1 cellular context compared by ENCODE assay signal in the genomic region with DNA sequence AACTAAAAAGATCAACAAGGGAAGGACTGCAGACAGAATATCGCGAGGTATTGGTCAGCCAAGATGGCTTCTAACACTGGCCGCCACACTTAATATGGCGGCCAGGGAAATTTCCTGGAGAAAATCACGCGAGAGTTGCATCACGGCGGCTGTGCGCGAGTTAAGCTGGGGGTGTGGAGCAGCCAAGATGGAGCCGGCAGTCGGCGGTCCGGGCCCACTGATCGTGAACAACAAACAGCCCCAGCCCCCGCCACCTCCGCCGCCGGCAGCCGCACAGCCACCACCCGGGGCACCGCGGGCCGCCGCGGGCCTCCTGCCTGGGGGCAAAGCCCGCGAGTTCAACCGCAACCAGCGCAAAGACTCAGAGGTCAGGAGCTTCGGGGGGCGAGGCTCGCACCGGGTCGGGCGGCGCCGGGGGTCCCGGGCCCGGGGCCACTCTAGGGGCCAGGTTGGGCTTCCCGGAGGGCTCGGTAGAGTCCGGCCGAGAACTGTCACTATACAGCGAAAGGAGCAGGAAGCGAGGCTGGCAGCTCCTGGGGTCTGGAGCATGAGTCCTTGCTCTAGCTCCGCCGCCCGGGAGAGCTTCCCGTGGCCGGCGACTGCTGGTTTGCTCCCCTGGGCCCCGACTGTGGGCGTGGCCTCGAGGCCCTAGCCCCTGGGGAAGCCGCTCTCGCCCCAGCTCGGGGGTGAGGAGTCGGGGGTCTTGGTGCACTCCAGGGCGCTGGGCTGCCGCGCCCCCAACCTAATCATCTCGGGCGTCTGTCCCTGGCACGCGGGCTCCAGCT.
TF ChIP-seq lines count a peak whose summit lies in the region.

A gene with protein sequence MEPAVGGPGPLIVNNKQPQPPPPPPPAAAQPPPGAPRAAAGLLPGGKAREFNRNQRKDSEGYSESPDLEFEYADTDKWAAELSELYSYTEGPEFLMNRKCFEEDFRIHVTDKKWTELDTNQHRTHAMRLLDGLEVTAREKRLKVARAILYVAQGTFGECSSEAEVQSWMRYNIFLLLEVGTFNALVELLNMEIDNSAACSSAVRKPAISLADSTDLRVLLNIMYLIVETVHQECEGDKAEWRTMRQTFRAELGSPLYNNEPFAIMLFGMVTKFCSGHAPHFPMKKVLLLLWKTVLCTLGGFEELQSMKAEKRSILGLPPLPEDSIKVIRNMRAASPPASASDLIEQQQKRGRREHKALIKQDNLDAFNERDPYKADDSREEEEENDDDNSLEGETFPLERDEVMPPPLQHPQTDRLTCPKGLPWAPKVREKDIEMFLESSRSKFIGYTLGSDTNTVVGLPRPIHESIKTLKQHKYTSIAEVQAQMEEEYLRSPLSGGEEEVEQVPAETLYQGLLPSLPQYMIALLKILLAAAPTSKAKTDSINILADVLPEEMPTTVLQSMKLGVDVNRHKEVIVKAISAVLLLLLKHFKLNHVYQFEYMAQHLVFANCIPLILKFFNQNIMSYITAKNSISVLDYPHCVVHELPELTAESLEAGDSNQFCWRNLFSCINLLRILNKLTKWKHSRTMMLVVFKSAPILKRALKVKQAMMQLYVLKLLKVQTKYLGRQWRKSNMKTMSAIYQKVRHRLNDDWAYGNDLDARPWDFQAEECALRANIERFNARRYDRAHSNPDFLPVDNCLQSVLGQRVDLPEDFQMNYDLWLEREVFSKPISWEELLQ (plus strand): TSS at position 174 of the 785 bp plus-strand sequence. CDS start 14 bp downstream, at position 188.

TF ChIP-seq in K562, 482 proteins besides CTCF, POLR2A, EP300 and RAD21 (continued from another document and continues in another):
- TF ChIP-seq, protein P1, sequence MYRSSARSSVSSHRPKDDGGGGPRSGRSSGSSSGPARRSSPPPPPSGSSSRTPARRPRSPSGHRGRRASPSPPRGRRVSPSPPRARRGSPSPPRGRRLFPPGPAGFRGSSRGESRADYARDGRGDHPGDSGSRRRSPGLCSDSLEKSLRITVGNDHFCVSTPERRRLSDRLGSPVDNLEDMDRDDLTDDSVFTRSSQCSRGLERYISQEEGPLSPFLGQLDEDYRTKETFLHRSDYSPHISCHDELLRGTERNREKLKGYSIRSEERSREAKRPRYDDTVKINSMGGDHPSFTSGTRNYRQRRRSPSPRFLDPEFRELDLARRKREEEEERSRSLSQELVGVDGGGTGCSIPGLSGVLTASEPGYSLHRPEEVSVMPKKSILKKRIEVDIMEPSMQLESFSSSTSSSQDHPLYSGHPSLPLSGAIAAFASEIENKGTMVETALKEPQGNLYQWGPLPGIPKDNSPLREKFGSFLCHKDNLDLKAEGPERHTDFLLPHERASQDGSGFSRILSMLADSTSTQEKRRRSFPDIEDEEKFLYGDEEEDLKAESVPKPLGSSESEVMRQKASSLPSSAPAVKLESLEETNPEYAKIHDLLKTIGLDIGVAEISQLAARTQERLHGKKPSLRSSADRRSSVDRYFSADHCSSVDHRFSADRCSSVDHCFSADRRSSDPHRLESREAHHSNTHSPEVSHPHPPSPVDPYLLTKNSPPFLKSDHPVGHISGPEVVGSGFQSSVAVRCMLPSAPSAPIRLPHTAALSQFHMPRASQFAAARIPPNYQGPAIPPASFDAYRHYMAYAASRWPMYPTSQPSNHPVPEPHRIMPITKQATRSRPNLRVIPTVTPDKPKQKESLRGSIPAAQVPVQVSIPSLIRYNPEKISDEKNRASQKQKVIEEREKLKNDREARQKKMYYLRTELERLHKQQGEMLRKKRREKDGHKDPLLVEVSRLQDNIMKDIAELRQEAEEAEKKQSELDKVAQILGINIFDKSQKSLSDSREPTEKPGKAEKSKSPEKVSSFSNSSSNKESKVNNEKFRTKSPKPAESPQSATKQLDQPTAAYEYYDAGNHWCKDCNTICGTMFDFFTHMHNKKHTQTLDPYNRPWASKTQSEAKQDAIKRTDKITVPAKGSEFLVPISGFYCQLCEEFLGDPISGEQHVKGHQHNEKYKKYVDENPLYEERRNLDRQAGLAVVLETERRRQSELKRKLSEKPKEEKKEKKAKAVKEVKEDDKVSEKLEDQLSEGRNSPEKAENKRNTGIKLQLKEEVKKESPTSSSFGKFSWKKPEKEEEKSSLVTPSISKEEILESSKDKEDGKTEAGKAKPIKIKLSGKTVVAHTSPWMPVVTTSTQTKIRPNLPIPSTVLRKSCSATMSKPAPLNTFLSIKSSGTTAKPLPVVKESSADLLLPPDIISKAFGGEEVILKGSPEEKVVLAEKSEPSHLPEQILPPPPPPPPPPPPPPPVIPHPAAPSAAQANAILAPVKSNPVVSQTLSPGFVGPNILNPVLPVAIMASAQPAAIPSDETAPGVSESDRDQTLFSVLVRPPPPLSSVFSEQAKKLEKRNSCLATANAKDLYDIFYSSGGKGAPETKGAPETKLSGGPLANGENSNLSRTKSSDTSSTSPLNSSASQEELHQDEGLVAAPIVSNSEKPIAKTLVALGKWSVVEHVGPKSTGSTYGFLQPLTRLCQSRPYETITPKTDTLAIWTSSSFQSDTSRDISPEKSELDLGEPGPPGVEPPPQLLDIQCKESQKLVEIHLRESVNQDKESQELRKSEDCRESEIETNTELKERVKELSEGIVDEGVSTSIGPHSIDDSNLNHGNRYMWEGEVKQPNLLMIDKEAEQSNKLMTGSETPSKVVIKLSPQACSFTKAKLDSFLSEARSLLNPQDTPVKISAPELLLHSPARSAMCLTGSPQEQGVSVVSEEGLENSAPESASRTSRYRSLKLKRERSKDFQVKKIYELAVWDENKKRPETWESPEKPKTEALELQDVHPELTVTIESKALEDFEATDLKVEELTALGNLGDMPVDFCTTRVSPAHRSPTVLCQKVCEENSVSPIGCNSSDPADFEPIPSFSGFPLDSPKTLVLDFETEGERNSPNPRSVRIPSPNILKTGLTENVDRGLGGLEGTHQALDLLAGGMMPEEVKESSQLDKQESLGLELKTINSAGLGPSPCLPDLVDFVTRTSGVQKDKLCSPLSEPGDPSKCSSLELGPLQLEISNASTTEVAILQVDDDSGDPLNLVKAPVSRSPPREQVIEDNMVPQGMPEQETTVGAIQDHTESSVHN (IDR thresholded peaks at IDR 0.05; ENCODE audit: borderline replicate concordance in 1 of 2, low read depth in 1 of 2) = no peak
- TF ChIP-seq PHF21A (IDR thresholded peaks at IDR 0.05; ENCODE audit: borderline replicate concordance, low read depth) (no peak), COPS2 (conservative IDR thresholded peaks at IDR 0.05) (no peak), RBM15 (IDR thresholded peaks at IDR 0.05; ENCODE audit: insufficient read depth, low read length) (no peak), MEF2D (tag; conservative IDR thresholded peaks at IDR 0.05; ENCODE audit: low read depth) (no peak), JUND (IDR thresholded peaks at IDR 0.05; ENCODE audit: borderline replicate concordance, low read depth, low read length) (peak; percentile 76), JUND (tag; IDR thresholded peaks at IDR 0.05; ENCODE audit: borderline replicate concordance, low read depth, low read length) (peak; percentile 47; the same call in 1 of the 3 replicates), GABPB1 (CRISPR knock-in tag; IDR thresholded peaks at IDR 0.05) (peak; percentile 51; the same call in 1 of the 2 replicates), ZNF583 (CRISPR knock-in tag; IDR thresholded peaks at IDR 0.05) (no peak), DACH1 (IDR thresholded peaks at IDR 0.05; ENCODE audit: partially characterized antibody) (no peak), TAF7 (tag; IDR thresholded peaks at IDR 0.05) (no peak), PTTG1 (tag; IDR thresholded peaks at IDR 0.05; ENCODE audit: low read depth) (no peak), NFXL1 (CRISPR knock-in tag; IDR thresholded peaks at IDR 0.05) (no peak), NCOR1 (IDR thresholded peaks at IDR 0.05) (no peak), RUNX1 (IDR thresholded peaks at IDR 0.05; ENCODE audit: low read depth) (peak; percentile 19; the same call in 1 of the 2 replicates), ZNF124 (CRISPR knock-in tag; IDR thresholded peaks at IDR 0.05) (no peak), TARDBP (IDR thresholded peaks at IDR 0.05) (no peak), SREBF2 (CRISPR knock-in tag; IDR thresholded peaks at IDR 0.05) (no peak), ARNT (IDR thresholded peaks at IDR 0.05) (0 out of 4 replicates have a peak, but pooled peaks of 1 of the 2 experiments have one; percentile 15), ZNF586 (CRISPR knock-in tag; conservative IDR thresholded peaks at IDR 0.05) (no peak; the same call in 1 of the 2 replicates), RBM17 (IDR thresholded peaks at IDR 0.05; ENCODE audit: borderline replicate concordance, low read depth, low read length) (no peak), RBM39 (optimal IDR thresholded peaks at IDR 0.05; ENCODE audit: low read depth, low read length) (no peak), GATAD2B (IDR thresholded peaks at IDR 0.05; ENCODE audit: borderline replicate concordance) (no peak), POLR2G (IDR thresholded peaks at IDR 0.05; ENCODE audit: low read depth, low read length) (peak; percentile 97), RB1 (IDR thresholded peaks at IDR 0.05; ENCODE audit: low read depth) (peak; percentile 74), FOXM1 (IDR thresholded peaks at IDR 0.05; ENCODE audit: low read depth) (no peak), FOXM1 (CRISPR knock-in tag; IDR thresholded peaks at IDR 0.05; ENCODE audit: low read depth) (no peak), CBX8 (IDR thresholded peaks at IDR 0.05; ENCODE audit: borderline replicate concordance, extremely low read depth, low read depth, low read length, poor library complexity, severe bottlenecking) (no peak), MAFK (IDR thresholded peaks at IDR 0.05; ENCODE audit: low read length) (no peak), TCF7 (IDR thresholded peaks at IDR 0.05; ENCODE audit: borderline replicate concordance) (no peak; the same call in 1 of the 2 replicates)
- TF ChIP-seq, protein P2, sequence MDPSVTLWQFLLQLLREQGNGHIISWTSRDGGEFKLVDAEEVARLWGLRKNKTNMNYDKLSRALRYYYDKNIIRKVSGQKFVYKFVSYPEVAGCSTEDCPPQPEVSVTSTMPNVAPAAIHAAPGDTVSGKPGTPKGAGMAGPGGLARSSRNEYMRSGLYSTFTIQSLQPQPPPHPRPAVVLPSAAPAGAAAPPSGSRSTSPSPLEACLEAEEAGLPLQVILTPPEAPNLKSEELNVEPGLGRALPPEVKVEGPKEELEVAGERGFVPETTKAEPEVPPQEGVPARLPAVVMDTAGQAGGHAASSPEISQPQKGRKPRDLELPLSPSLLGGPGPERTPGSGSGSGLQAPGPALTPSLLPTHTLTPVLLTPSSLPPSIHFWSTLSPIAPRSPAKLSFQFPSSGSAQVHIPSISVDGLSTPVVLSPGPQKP (CRISPR knock-in tag; IDR thresholded peaks at IDR 0.05) = no peak
- TF ChIP-seq, protein P3, sequence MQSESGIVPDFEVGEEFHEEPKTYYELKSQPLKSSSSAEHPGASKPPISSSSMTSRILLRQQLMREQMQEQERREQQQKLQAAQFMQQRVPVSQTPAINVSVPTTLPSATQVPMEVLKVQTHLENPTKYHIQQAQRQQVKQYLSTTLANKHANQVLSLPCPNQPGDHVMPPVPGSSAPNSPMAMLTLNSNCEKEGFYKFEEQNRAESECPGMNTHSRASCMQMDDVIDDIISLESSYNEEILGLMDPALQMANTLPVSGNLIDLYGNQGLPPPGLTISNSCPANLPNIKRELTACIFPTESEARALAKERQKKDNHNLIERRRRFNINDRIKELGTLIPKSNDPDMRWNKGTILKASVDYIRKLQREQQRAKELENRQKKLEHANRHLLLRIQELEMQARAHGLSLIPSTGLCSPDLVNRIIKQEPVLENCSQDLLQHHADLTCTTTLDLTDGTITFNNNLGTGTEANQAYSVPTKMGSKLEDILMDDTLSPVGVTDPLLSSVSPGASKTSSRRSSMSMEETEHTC (IDR thresholded peaks at IDR 0.05) = no peak
- TF ChIP-seq, protein P4, sequence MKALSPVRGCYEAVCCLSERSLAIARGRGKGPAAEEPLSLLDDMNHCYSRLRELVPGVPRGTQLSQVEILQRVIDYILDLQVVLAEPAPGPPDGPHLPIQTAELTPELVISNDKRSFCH (CRISPR knock-in tag; IDR thresholded peaks at IDR 0.05) = no peak
- TF ChIP-seq, protein P4 (tag; IDR thresholded peaks at IDR 0.05) = peak; percentile 37; the same call in 1 of the 2 replicates
- TF ChIP-seq, protein P5, sequence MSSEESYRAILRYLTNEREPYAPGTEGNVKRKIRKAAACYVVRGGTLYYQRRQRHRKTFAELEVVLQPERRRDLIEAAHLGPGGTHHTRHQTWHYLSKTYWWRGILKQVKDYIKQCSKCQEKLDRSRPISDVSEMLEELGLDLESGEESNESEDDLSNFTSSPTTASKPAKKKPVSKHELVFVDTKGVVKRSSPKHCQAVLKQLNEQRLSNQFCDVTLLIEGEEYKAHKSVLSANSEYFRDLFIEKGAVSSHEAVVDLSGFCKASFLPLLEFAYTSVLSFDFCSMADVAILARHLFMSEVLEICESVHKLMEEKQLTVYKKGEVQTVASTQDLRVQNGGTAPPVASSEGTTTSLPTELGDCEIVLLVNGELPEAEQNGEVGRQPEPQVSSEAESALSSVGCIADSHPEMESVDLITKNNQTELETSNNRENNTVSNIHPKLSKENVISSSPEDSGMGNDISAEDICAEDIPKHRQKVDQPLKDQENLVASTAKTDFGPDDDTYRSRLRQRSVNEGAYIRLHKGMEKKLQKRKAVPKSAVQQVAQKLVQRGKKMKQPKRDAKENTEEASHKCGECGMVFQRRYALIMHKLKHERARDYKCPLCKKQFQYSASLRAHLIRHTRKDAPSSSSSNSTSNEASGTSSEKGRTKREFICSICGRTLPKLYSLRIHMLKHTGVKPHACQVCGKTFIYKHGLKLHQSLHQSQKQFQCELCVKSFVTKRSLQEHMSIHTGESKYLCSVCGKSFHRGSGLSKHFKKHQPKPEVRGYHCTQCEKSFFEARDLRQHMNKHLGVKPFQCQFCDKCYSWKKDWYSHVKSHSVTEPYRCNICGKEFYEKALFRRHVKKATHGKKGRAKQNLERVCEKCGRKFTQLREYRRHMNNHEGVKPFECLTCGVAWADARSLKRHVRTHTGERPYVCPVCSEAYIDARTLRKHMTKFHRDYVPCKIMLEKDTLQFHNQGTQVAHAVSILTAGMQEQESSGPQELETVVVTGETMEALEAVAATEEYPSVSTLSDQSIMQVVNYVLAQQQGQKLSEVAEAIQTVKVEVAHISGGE (CRISPR knock-in tag; IDR thresholded peaks at IDR 0.05) = peak in 1 of 3 experiments; percentile 90; a peak in 3 of 6 replicates
- TF ChIP-seq, protein P6, sequence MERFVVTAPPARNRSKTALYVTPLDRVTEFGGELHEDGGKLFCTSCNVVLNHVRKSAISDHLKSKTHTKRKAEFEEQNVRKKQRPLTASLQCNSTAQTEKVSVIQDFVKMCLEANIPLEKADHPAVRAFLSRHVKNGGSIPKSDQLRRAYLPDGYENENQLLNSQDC (CRISPR knock-in tag; IDR thresholded peaks at IDR 0.05) = no peak
- TF ChIP-seq, protein P7, sequence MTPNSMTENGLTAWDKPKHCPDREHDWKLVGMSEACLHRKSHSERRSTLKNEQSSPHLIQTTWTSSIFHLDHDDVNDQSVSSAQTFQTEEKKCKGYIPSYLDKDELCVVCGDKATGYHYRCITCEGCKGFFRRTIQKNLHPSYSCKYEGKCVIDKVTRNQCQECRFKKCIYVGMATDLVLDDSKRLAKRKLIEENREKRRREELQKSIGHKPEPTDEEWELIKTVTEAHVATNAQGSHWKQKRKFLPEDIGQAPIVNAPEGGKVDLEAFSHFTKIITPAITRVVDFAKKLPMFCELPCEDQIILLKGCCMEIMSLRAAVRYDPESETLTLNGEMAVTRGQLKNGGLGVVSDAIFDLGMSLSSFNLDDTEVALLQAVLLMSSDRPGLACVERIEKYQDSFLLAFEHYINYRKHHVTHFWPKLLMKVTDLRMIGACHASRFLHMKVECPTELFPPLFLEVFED (CRISPR knock-in tag; conservative IDR thresholded peaks at IDR 0.05) = no peak
- TF ChIP-seq, protein P8, sequence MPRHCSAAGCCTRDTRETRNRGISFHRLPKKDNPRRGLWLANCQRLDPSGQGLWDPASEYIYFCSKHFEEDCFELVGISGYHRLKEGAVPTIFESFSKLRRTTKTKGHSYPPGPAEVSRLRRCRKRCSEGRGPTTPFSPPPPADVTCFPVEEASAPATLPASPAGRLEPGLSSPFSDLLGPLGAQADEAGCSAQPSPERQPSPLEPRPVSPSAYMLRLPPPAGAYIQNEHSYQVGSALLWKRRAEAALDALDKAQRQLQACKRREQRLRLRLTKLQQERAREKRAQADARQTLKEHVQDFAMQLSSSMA (CRISPR knock-in tag; IDR thresholded peaks at IDR 0.05) = peak; percentile 100
